ENCODE assay signal across 17 cellular contexts in the genomic region with DNA sequence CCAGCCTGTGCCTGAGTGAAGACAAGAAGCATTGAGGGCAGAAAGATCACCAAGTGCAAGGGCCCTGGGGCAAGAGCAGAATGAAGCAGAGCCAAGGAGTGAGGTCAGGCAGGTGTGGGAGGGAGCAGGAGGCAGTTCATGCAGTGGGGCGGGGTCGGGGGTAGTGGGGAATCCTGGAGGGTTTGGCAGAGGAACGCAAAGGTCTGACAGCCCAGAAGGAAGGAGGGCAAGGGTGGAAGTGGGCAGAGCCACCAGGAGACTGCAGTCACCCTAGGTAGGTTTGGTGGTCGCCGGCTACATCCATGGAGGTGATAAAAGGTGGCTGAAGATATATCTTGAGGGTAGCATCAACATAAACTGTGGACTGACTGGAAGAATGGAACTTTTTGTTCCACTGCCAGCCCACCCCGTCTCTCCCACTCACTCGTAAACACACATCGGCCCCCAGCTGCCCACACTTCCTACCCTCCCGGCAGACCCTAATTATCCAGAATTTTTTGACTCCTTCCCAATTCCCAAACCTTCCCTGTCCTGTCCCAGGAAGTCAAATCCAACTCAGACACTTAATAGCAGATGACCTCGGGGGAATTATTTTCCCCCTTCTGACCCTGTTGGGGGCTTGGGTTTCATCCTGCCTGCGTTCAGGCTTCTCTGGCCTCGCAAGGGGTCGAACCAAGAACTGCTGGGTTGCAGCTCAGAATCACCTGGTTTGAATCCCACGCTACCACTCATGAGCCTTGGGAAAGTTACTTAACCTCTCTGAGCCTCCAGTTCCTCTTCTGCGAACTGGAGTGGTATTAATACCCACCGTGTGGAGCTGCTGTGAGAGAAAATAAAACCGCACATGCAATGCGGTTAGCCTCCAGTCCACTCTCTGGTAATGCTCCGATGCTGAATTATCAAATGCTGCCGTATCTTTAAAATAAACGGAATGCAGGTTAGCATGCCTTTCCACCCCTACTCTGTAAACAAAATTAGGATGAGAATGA.
DNase-seq lines count a peak whose midpoint lies in the region; ATAC-seq and TF ChIP-seq lines count a peak whose summit lies in the region.
"Had no signal": no experiment of that assay in that cellular context is flagged by ENCODE, and none has a peak within 500 bp of the region (broad histone marks: within the 10 kb centered on the region; RNA-seq: fewer than 3 reads in every experiment).

No MANE protein-coding gene starts in this region.

- no peaks in the 10 kb centered on the region for H3K36me3 Mint-ChIP-seq in CD4-positive, CD25-positive, alpha-beta regulatory T cell
- peaks cover 6% of the 10 kb centered on the region for H3K36me3 Mint-ChIP-seq in activated T-helper 17 cell treated with anti-CD3 and anti-CD28 coated beads, Interleukin-2, amount 50 U/mL, for 72 hours (ENCODE audit: low read depth)
- H3K36me3 Mint-ChIP-seq in naive thymus-derived CD4-positive, alpha-beta T cell: no peaks in the 10 kb centered on the region

- WGBS in ovary, 3 donors: 54 to 61% (median 60%) methylated on average over 21 of the region's 21 CpGs

- no peaks in the 10 kb centered on the region for H3K27me3 Mint-ChIP-seq in CD4-positive, CD25-positive, alpha-beta regulatory T cell
- H3K27me3 Mint-ChIP-seq in activated T-helper 17 cell treated with anti-CD3 and anti-CD28 coated beads, Interleukin-2, amount 50 U/mL, for 72 hours: no peaks in the 10 kb centered on the region
- no peaks in the 10 kb centered on the region for H3K27me3 Mint-ChIP-seq in naive thymus-derived CD4-positive, alpha-beta T cell

- ATAC-seq in CD4-positive, CD25-positive, alpha-beta regulatory T cell (ENCODE audit: low read depth in 2 of 2): no peak
- no peak for ATAC-seq in activated T-helper 17 cell treated with anti-CD3 and anti-CD28 coated beads, Interleukin-2, amount 50 U/mL, for 72 hours (replicated peaks)
- no peak for ATAC-seq in naive thymus-derived CD4-positive, alpha-beta T cell
- ATAC-seq: activated CD8-positive, alpha-beta T cell treated with anti-CD3 and anti-CD28 coated beads, Interleukin-2, amount 10 ng/mL, durations not matched to agents 7 days and 5 days; esophagus mucosa; left ventricle myocardium superior had no signal

- H3K27ac ChIP-seq in CD4-positive, CD25-positive, alpha-beta regulatory T cell (ENCODE audit: insufficient read depth, low read length, poor library complexity, severe bottlenecking): no peak overlapping the region
- no peak overlapping the region for H3K27ac ChIP-seq in naive thymus-derived CD4-positive, alpha-beta T cell (ENCODE audit: low read depth, low read length)
- no peak overlapping the region for H3K27ac ChIP-seq in ovary

- intact Hi-C loops in naive thymus-derived CD4-positive, alpha-beta T cell (cut with micrococcal nuclease): no loop called here
- intact Hi-C loops in ovary (cut with DNase I): loop anchor here in 2 of 4 donors (5.0 to 10.0 kb wide), 3 partner anchors 52 to 439 kb away; partner anchors contain the start of gene ZEB1 (in 1 of the 2)

- H3K36me3 ChIP-seq in CD4-positive, CD25-positive, alpha-beta regulatory T cell (ENCODE audit: control insufficient read depth, insufficient read depth, low read length): no peaks in the 10 kb centered on the region
- no peaks in the 10 kb centered on the region for H3K36me3 ChIP-seq in naive thymus-derived CD4-positive, alpha-beta T cell (ENCODE audit: control insufficient read depth in 2 of 3, insufficient read depth in 3 of 3, low read length in 3 of 3)
- H3K36me3 ChIP-seq in ovary: no peaks in the 10 kb centered on the region
- H3K36me3 ChIP-seq: ascending aorta, HAP-1, stomach had no signal

- no peak for DNase-seq in CD4-positive, CD25-positive, alpha-beta regulatory T cell
- peak; percentile 48 for DNase-seq in KBM-7
- no peak for DNase-seq in naive thymus-derived CD4-positive, alpha-beta T cell
- DNase-seq in ovary: no peak
- DNase-seq in ecto neural progenitor cell (ENCODE audit: low spot score): no peak
- DNase-seq in NCI-H187 (lab: John Stamatoyannopoulos, UW): no peak
- DNase-seq in mesenteric fat pad (ENCODE audit: low spot score): no peak
- DNase-seq: activated CD8-positive, alpha-beta T cell treated with anti-CD3 and anti-CD28 coated beads, Interleukin-2, amount 10 ng/mL, durations not matched to agents 7 days and 5 days; NCI-H1930; small intestine; stomach had no signal

- TF ChIP-seq POLR2A in ovary (IDR thresholded peaks at IDR 0.05): no peak

- no peaks in the 10 kb centered on the region for H3K9me3 ChIP-seq in CD4-positive, CD25-positive, alpha-beta regulatory T cell (ENCODE audit: control insufficient read depth in 2 of 2, low read length in 2 of 2)
- no peaks in the 10 kb centered on the region for H3K9me3 ChIP-seq in naive thymus-derived CD4-positive, alpha-beta T cell (ENCODE audit: control insufficient read depth in 2 of 3, low read length in 3 of 3)
- H3K9me3 ChIP-seq in ovary: no peaks in the 10 kb centered on the region
- H3K9me3 ChIP-seq: ascending aorta, HAP-1, SJSA1, stomach had no signal

- no peak overlapping the region for H3K4me3 ChIP-seq in CD4-positive, CD25-positive, alpha-beta regulatory T cell (ENCODE audit: low read depth, low read length)
- no peak overlapping the region for H3K4me3 ChIP-seq in naive thymus-derived CD4-positive, alpha-beta T cell (ENCODE audit: low read length)
- H3K4me3 ChIP-seq in ovary: no peak overlapping the region
- H3K4me3 ChIP-seq: ascending aorta, HAP-1, SJSA1, stomach had no signal

- CTCF ChIA-PET in naive thymus-derived CD4-positive, alpha-beta T cell (lab: Charles Lee): no interaction called here

- TF ChIP-seq EP300 in ovary (IDR thresholded peaks at IDR 0.05): no peak

- H3K4me3 Mint-ChIP-seq in CD4-positive, CD25-positive, alpha-beta regulatory T cell: peak overlapping the region in 2 of 4 donors; percentile 5 to 84
- H3K4me3 Mint-ChIP-seq in activated T-helper 17 cell treated with anti-CD3 and anti-CD28 coated beads, Interleukin-2, amount 50 U/mL, for 72 hours: no peak overlapping the region
- H3K4me3 Mint-ChIP-seq in naive thymus-derived CD4-positive, alpha-beta T cell: no peak overlapping the region
- H3K4me3 Mint-ChIP-seq: activated CD8-positive, alpha-beta T cell treated with anti-CD3 and anti-CD28 coated beads, Interleukin-2, amount 10 ng/mL, durations not matched to agents 7 days and 5 days had no signal

- no peaks in the 10 kb centered on the region for H3K9me3 Mint-ChIP-seq in CD4-positive, CD25-positive, alpha-beta regulatory T cell
- H3K9me3 Mint-ChIP-seq in activated T-helper 17 cell treated with anti-CD3 and anti-CD28 coated beads, Interleukin-2, amount 50 U/mL, for 72 hours: no peaks in the 10 kb centered on the region
- H3K9me3 Mint-ChIP-seq in naive thymus-derived CD4-positive, alpha-beta T cell: no peaks in the 10 kb centered on the region

- peaks cover 18% of the 10 kb centered on the region for H3K4me1 ChIP-seq in CD4-positive, CD25-positive, alpha-beta regulatory T cell (ENCODE audit: control insufficient read depth, insufficient read depth, low read length, poor library complexity, severe bottlenecking)
- H3K4me1 ChIP-seq in naive thymus-derived CD4-positive, alpha-beta T cell (ENCODE audit: control insufficient read depth in 2 of 2, insufficient read depth in 2 of 2, low read length in 2 of 2): peaks cover 6 to 7% of the 10 kb centered on the region in 2 donors
- H3K4me1 ChIP-seq in ovary (ENCODE audit: insufficient read depth): peaks cover 4% of the 10 kb centered on the region

- POLR2A ChIA-PET in naive thymus-derived CD4-positive, alpha-beta T cell (lab: Charles Lee): interaction anchor here (0.6 kb wide), 2 partner anchors 69 to 73 kb away, joined by 3 read pairs; no protein-coding TSS in a partner anchor

- in situ Hi-C loops in KBM-7 (cut with MboI; ENCODE audit: low pct_unique_long_range_greater_than_20kb, low sequenced_read_pairs): no loop called here

- TF ChIP-seq CTCF in ovary (IDR thresholded peaks at IDR 0.05): no peak

- peak overlapping the region in 2 of 3 donors; percentile 26 to 29 for H3K27ac Mint-ChIP-seq in CD4-positive, CD25-positive, alpha-beta regulatory T cell
- H3K27ac Mint-ChIP-seq in activated T-helper 17 cell treated with anti-CD3 and anti-CD28 coated beads, Interleukin-2, amount 50 U/mL, for 72 hours: peak overlapping the region; percentile 67
- peak overlapping the region in 6 of 9 donors; percentile 10 to 63 (median 26) for H3K27ac Mint-ChIP-seq in naive thymus-derived CD4-positive, alpha-beta T cell
- H3K27ac Mint-ChIP-seq: activated CD8-positive, alpha-beta T cell treated with anti-CD3 and anti-CD28 coated beads, Interleukin-2, amount 10 ng/mL, durations not matched to agents 7 days and 5 days had no signal

- no peaks in the 10 kb centered on the region for H3K27me3 ChIP-seq in CD4-positive, CD25-positive, alpha-beta regulatory T cell (ENCODE audit: control insufficient read depth, insufficient read depth, low read length)
- H3K27me3 ChIP-seq in naive thymus-derived CD4-positive, alpha-beta T cell (ENCODE audit: control insufficient read depth in 2 of 2, insufficient read depth in 2 of 2, low read length in 2 of 2): no peaks in the 10 kb centered on the region
- no peaks in the 10 kb centered on the region for H3K27me3 ChIP-seq in ovary
- H3K27me3 ChIP-seq: ascending aorta, SJSA1, stomach had no signal

- H3K4me1 Mint-ChIP-seq in CD4-positive, CD25-positive, alpha-beta regulatory T cell: peaks cover 0 to 17% (median 13%) of the 10 kb centered on the region in 4 donors
- peaks cover 5% of the 10 kb centered on the region for H3K4me1 Mint-ChIP-seq in activated T-helper 17 cell treated with anti-CD3 and anti-CD28 coated beads, Interleukin-2, amount 50 U/mL, for 72 hours
- peaks cover 10 to 24% (median 17%) of the 10 kb centered on the region in 7 donors for H3K4me1 Mint-ChIP-seq in naive thymus-derived CD4-positive, alpha-beta T cell
